Comparison of ENCODE assay signal across 1 cellular context in the genomic region with DNA sequence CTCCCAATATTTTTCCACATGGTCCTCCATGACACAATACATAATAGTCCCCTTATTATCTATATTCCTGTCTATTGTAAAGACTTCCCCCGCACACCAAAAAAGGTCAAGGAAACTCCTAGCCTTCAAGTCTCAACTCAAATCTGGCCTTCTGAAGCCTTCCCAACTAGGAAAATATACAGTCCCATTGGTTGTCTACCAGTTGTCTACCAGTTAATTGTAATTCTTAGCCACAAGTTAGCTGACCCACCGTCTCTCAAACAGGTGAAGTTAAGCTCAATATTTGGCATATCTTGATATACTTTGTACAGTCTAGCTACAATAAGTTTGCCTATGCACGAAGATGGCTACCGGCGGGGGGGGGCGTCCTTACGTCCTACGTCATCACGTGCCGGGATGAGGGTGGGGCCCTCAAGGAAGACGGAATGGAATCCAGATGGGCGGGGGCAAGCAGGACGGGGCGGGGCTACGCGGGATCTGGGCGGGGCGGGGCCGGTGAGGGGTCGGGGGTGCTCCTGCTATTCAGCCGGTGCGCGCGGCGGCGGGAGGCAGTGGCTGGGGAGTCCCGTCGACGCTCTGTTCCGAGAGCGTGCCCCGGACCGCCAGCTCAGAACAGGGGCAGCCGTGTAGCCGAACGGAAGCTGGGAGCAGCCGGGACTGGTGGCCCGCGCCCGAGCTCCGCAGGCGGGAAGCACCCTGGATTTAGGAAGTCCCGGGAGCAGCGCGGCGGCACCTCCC.
TF ChIP-seq lines count a peak whose summit lies in the region.

Gene AHR, plus strand, starts transcription at position 551 of the 738 bp plus-strand sequence. CDS start 613 bp downstream, outside the sequence.

TF ChIP-seq in HepG2, 621 proteins besides CTCF, POLR2A, EP300 and RAD21 (continued from another document and continues in another):
- TF ChIP-seq SP140L (CRISPR knock-in tag; IDR thresholded peaks at IDR 0.05; ENCODE audit: borderline replicate concordance) (no peak), TFDP1 (CRISPR knock-in tag; IDR thresholded peaks at IDR 0.05; ENCODE audit: borderline replicate concordance) (peak; percentile 34; the same call in 1 of the 2 replicates), ELK4 (CRISPR knock-in tag; IDR thresholded peaks at IDR 0.05; ENCODE audit: borderline replicate concordance) (no peak), TGIF2 (CRISPR knock-in tag; IDR thresholded peaks at IDR 0.05) (no peak), ZFP82 (CRISPR knock-in tag; IDR thresholded peaks at IDR 0.05; ENCODE audit: borderline replicate concordance) (no peak), FOXM1 (CRISPR knock-in tag; IDR thresholded peaks at IDR 0.05) (no peak), KIAA2018 (CRISPR knock-in tag; IDR thresholded peaks at IDR 0.05; ENCODE audit: borderline replicate concordance) (no peak), HOXA7 (CRISPR knock-in tag; IDR thresholded peaks at IDR 0.05) (0 out of 2 replicates have a peak, but pooled peaks have one; percentile 17), ZNF570 (CRISPR knock-in tag; IDR thresholded peaks at IDR 0.05; ENCODE audit: borderline replicate concordance) (no peak), ZEB1 (IDR thresholded peaks at IDR 0.05; ENCODE audit: insufficient replicate concordance, low read depth) (no peak), NCOR1 (IDR thresholded peaks at IDR 0.05; ENCODE audit: borderline replicate concordance, low read length) (no peak), ZNF224 (CRISPR knock-in tag; IDR thresholded peaks at IDR 0.05) (no peak), ZNF510 (CRISPR knock-in tag; IDR thresholded peaks at IDR 0.05; ENCODE audit: low read depth) (no peak), CEBPG (CRISPR knock-in tag; IDR thresholded peaks at IDR 0.05) (no peak), ESRRA (CRISPR knock-in tag; IDR thresholded peaks at IDR 0.05; ENCODE audit: low read depth) (no peak), THYN1 (CRISPR knock-in tag; IDR thresholded peaks at IDR 0.05; ENCODE audit: borderline replicate concordance, low read depth) (no peak), ZNF841 (CRISPR knock-in tag; IDR thresholded peaks at IDR 0.05; ENCODE audit: borderline replicate concordance) (no peak; the same call in 1 of the 2 replicates), TMF1 (CRISPR knock-in tag; IDR thresholded peaks at IDR 0.05; ENCODE audit: low read depth) (peak; percentile 89; the same call in 1 of the 2 replicates), ZNF891 (CRISPR knock-in tag; IDR thresholded peaks at IDR 0.05) (peak; percentile 63), TBX2 (CRISPR knock-in tag; IDR thresholded peaks at IDR 0.05; ENCODE audit: borderline replicate concordance) (0 out of 2 replicates have a peak, but pooled peaks have one; percentile 45), DDIT3 (CRISPR knock-in tag; IDR thresholded peaks at IDR 0.05) (no peak), SPEN (CRISPR knock-in tag; IDR thresholded peaks at IDR 0.05; ENCODE audit: low read depth) (no peak; the same call in 1 of the 2 replicates), ZNF143 (CRISPR knock-in tag; IDR thresholded peaks at IDR 0.05) (no peak), ZNF354B (CRISPR knock-in tag; IDR thresholded peaks at IDR 0.05) (no peak), ELF3 (CRISPR knock-in tag; IDR thresholded peaks at IDR 0.05) (peak; percentile 21; the same call in 1 of the 2 replicates), ETS1 (CRISPR knock-in tag; IDR thresholded peaks at IDR 0.05) (no peak), HMG20B (CRISPR knock-in tag; conservative IDR thresholded peaks at IDR 0.05) (0 out of 2 replicates have a peak, but pooled peaks have one; percentile 40), MTA3 (CRISPR knock-in tag; IDR thresholded peaks at IDR 0.05) (no peak), ZNF230 (CRISPR knock-in tag; IDR thresholded peaks at IDR 0.05) (no peak), STAG1 (CRISPR knock-in tag; IDR thresholded peaks at IDR 0.05) (no peak), MIXL1 (CRISPR knock-in tag; IDR thresholded peaks at IDR 0.05) (no peak), ZNF879 (CRISPR knock-in tag; IDR thresholded peaks at IDR 0.05) (0 out of 2 replicates have a peak, but pooled peaks have one; percentile 64), TERF1 (CRISPR knock-in tag; IDR thresholded peaks at IDR 0.05) (no peak), HNF1B (CRISPR knock-in tag; IDR thresholded peaks at IDR 0.05) (peak; percentile 70; the same call in 1 of the 2 replicates)
- TF ChIP-seq, protein P1, sequence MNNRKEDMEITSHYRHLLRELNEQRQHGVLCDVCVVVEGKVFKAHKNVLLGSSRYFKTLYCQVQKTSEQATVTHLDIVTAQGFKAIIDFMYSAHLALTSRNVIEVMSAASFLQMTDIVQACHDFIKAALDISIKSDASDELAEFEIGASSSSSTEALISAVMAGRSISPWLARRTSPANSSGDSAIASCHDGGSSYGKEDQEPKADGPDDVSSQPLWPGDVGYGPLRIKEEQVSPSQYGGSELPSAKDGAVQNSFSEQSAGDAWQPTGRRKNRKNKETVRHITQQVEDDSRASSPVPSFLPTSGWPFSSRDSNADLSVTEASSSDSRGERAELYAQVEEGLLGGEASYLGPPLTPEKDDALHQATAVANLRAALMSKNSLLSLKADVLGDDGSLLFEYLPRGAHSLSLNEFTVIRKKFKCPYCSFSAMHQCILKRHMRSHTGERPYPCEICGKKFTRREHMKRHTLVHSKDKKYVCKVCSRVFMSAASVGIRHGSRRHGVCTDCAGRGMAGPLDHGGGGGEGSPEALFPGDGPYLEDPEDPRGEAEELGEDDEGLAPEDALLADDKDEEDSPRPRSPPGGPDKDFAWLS (CRISPR knock-in tag; IDR thresholded peaks at IDR 0.05; ENCODE audit: borderline replicate concordance) = no peak
- TF ChIP-seq, protein P2, sequence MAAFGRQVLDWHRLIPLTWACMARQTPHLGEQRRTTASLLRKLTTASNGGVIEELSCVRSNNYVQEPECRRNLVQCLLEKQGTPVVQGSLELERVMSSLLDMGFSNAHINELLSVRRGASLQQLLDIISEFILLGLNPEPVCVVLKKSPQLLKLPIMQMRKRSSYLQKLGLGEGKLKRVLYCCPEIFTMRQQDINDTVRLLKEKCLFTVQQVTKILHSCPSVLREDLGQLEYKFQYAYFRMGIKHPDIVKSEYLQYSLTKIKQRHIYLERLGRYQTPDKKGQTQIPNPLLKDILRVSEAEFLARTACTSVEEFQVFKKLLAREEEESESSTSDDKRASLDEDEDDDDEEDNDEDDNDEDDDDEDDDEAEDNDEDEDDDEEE (CRISPR knock-in tag; IDR thresholded peaks at IDR 0.05) = no peak
- TF ChIP-seq, protein P3, sequence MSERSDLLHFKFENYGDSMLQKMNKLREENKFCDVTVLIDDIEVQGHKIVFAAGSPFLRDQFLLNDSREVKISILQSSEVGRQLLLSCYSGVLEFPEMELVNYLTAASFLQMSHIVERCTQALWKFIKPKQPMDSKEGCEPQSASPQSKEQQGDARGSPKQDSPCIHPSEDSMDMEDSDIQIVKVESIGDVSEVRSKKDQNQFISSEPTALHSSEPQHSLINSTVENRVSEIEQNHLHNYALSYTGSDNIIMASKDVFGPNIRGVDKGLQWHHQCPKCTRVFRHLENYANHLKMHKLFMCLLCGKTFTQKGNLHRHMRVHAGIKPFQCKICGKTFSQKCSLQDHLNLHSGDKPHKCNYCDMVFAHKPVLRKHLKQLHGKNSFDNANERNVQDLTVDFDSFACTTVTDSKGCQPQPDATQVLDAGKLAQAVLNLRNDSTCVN (CRISPR knock-in tag; IDR thresholded peaks at IDR 0.05; ENCODE audit: borderline replicate concordance) = no peak
